In genomic region chr12:54750-55535, GRCh38 we compare ENCODE assay signal across 26 cellular contexts. TPM values are rescaled to one million over a fixed set of nuclear protein-coding genes. Genes with fewer than 3 reads are reported as not detected.
DNase-seq lines count a peak whose midpoint lies in the region; ATAC-seq and TF ChIP-seq lines count a peak whose summit lies in the region.
"Had no signal": no experiment of that assay in that cellular context is flagged by ENCODE, and none has a peak within 500 bp of the region (broad histone marks: within the 10 kb centered on the region; RNA-seq: fewer than 3 reads in every experiment).

No MANE protein-coding gene starts in this region.

- H3K36me3 Mint-ChIP-seq in chondrocyte (ENCODE audit: low read depth), result peaks cover 9% of the 10 kb centered on the region

- H3K4me1 ChIP-seq in right lobe of liver, result no peaks in the 10 kb centered on the region
- H3K4me1 ChIP-seq in upper lobe of right lung, result no peaks in the 10 kb centered on the region
- H3K4me1 ChIP-seq: BLaER1, esophagus squamous epithelium, foreskin keratinocyte, heart left ventricle, Peyer's patch, vagina had no signal

- ATAC-seq in stimulated activated naive CD8-positive, alpha-beta T cell treated with anti-CD3 and anti-CD28 coated beads, Interleukin-15, Interleukin-2, amounts not matched to agents 100 U/mL and 50 U/mL, for 24 hours, result peak; percentile 9
- no peak for ATAC-seq in stimulated activated naive CD8-positive, alpha-beta T cell treated with anti-CD3 and anti-CD28 coated beads, Interleukin-15, amount 100 ng/mL, for 72 hours
- ATAC-seq in right lobe of liver, result peak in 3 of 4 donors; percentile 12 to 33 (median 20)
- peak; percentile 26 for ATAC-seq in upper lobe of right lung
- no peak for ATAC-seq in HG03097 (IDR thresholded peaks at IDR 0.05; ENCODE audit: low FRiP score, unreplicated experiment)
- ATAC-seq: foreskin keratinocyte; naive thymus-derived CD4-positive, alpha-beta T cell had no signal

- H3K36me3 ChIP-seq in right lobe of liver (no peaks in the 10 kb centered on the region), upper lobe of right lung (no peaks in the 10 kb centered on the region)
- H3K36me3 ChIP-seq: BLaER1, esophagus squamous epithelium, heart left ventricle, Peyer's patch, thoracic aorta, vagina had no signal

- H3K27ac ChIP-seq in right lobe of liver (no peak overlapping the region), upper lobe of right lung (no peak overlapping the region)
- H3K27ac ChIP-seq: BLaER1, esophagus squamous epithelium, foreskin keratinocyte, heart left ventricle, Peyer's patch, skin epidermis, thoracic aorta, vagina had no signal

- TF ChIP-seq POLR2A in right lobe of liver (IDR thresholded peaks at IDR 0.05), result no peak

- H3K27ac Mint-ChIP-seq in stimulated activated naive CD8-positive, alpha-beta T cell treated with anti-CD3 and anti-CD28 coated beads, Interleukin-15, amount 100 ng/mL, for 72 hours, result no peak overlapping the region
- H3K27ac Mint-ChIP-seq in chondrocyte (ENCODE audit: unreplicated experiment), result no peak overlapping the region
- H3K27ac Mint-ChIP-seq: activated B cell treated with CpG ODN at 0.5 μM for 24 hours; naive thymus-derived CD4-positive, alpha-beta T cell; stimulated activated naive CD8-positive, alpha-beta T cell treated with anti-CD3 and anti-CD28 coated beads, Interleukin-15, Interleukin-2, amounts not matched to agents 100 ng/mL and 50 ng/mL, for 24 hours had no signal

- H3K4me3 ChIP-seq in right lobe of liver (no peak overlapping the region), upper lobe of right lung (no peak overlapping the region)
- H3K4me3 ChIP-seq: BLaER1, esophagus squamous epithelium, heart left ventricle, lung, Peyer's patch, skin epidermis, thoracic aorta, vagina had no signal

- no peak overlapping the region for H3K4me3 Mint-ChIP-seq in stimulated activated naive CD8-positive, alpha-beta T cell treated with anti-CD3 and anti-CD28 coated beads, Interleukin-15, amount 100 ng/mL, for 72 hours
- H3K4me3 Mint-ChIP-seq in chondrocyte (ENCODE audit: unreplicated experiment), result no peak overlapping the region
- H3K4me3 Mint-ChIP-seq: activated B cell treated with CpG ODN at 0.5 μM for 24 hours; naive thymus-derived CD4-positive, alpha-beta T cell; stimulated activated naive CD8-positive, alpha-beta T cell treated with anti-CD3 and anti-CD28 coated beads, Interleukin-15, Interleukin-2, amounts not matched to agents 100 ng/mL and 50 ng/mL, for 24 hours had no signal

- 47% methylated on average over 13 of the region's 13 CpGs for whole genome bisulfite sequencing in right lobe of liver (ENCODE audit: insufficient coverage, low coverage, low lambda C conversion rate, missing lambda C conversion rate)

- no peak for DNase-seq in stimulated activated naive CD8-positive, alpha-beta T cell treated with anti-CD3 and anti-CD28 coated beads, Interleukin-15, Interleukin-2, amounts not matched to agents 100 U/mL and 50 U/mL, for 24 hours
- no peak for DNase-seq in stimulated activated naive CD8-positive, alpha-beta T cell treated with anti-CD3 and anti-CD28 coated beads, Interleukin-15, amount 100 ng/mL, for 72 hours
- DNase-seq in ecto neural progenitor cell (ENCODE audit: low spot score), result peak; percentile 50
- no peak for DNase-seq in right lobe of liver
- no peak for DNase-seq in upper lobe of right lung
- no peak for DNase-seq in activated effector memory CD4-positive, alpha-beta T cell treated with anti-CD3 and anti-CD28 coated beads, Interleukin-2, amount 50 U/mL, for 16 hours
- no peak for DNase-seq in chondrocyte (ENCODE audit: low spot score)
- DNase-seq: activated B cell treated with CpG ODN at 0.5 μM for 24 hours; activated T-cell treated with anti-CD3 and anti-CD28 coated beads, Interleukin-2, amount 50 U/mL, for 48 hours; caudate nucleus; DMS153; esophagus squamous epithelium; foreskin keratinocyte; HCEC 1CT; heart left ventricle; naive thymus-derived CD4-positive, alpha-beta T cell; NCI-H774; Peyer's patch; SHP77 treated with DMSO at 0.1 percent for 48 hours had no signal

- H3K9me3 Mint-ChIP-seq in stimulated activated naive CD8-positive, alpha-beta T cell treated with anti-CD3 and anti-CD28 coated beads, Interleukin-15, amount 100 ng/mL, for 72 hours, result peaks cover 22 to 36% of the 10 kb centered on the region in 2 donors
- H3K9me3 Mint-ChIP-seq in chondrocyte (ENCODE audit: low read depth), result peaks cover 19% of the 10 kb centered on the region

- peaks cover 87% of the 10 kb centered on the region for H3K27me3 Mint-ChIP-seq in stimulated activated naive CD8-positive, alpha-beta T cell treated with anti-CD3 and anti-CD28 coated beads, Interleukin-15, amount 100 ng/mL, for 72 hours
- H3K27me3 Mint-ChIP-seq in chondrocyte (ENCODE audit: low read depth), result peaks cover 59% of the 10 kb centered on the region

- intact Hi-C loops in right lobe of liver (cut with DNase I) (no loop called here), upper lobe of right lung (cut with DNase I) (no loop called here)

- H3K4me1 Mint-ChIP-seq in stimulated activated naive CD8-positive, alpha-beta T cell treated with anti-CD3 and anti-CD28 coated beads, Interleukin-15, amount 100 ng/mL, for 72 hours, result no peaks in the 10 kb centered on the region
- no peaks in the 10 kb centered on the region for H3K4me1 Mint-ChIP-seq in chondrocyte (ENCODE audit: low read depth)
- H3K4me1 Mint-ChIP-seq: activated B cell treated with CpG ODN at 0.5 μM for 24 hours; naive thymus-derived CD4-positive, alpha-beta T cell had no signal

- TF ChIP-seq CTCF in right lobe of liver (IDR thresholded peaks at IDR 0.05) (no peak), upper lobe of right lung (IDR thresholded peaks at IDR 0.05) (no peak), chondrocyte (IDR thresholded peaks at IDR 0.05) (no peak)

- H3K27me3 ChIP-seq in right lobe of liver (peaks cover 3 to 5% of the 10 kb centered on the region in 2 donors), upper lobe of right lung (peaks cover 47% of the 10 kb centered on the region)
- H3K27me3 ChIP-seq: BLaER1, Peyer's patch, vagina had no signal

- no peaks in the 10 kb centered on the region for H3K9me3 ChIP-seq in right lobe of liver
- no peaks in the 10 kb centered on the region for H3K9me3 ChIP-seq in upper lobe of right lung
- H3K9me3 ChIP-seq: Peyer's patch, vagina had no signal

RNA-seq across cellular contexts. Expression of gene IQSEC3, which starts 11.6 kb away (rescaled TPM):
- total RNA-seq in right lobe of liver (under 1 TPM in 5 of 6 experiments, not detected in 1; 0.05 to 0.64 (median 0.15) TPM), upper lobe of right lung (4.6 TPM), chondrocyte (0.41 TPM in 1 of 3 replicates, not detected in the others)
- total RNA-seq: activated B cell treated with CpG ODN at 0.5 μM for 24 hours, foreskin keratinocyte had no signal

Comparison
In these comparisons a context has a peak if more than half of its experiments do, and no peak if none do; other contexts are left out.
1. ATAC-seq: peak in stimulated activated naive CD8-positive, alpha-beta T cell treated with anti-CD3 and anti-CD28 coated beads, Interleukin-15, Interleukin-2, amounts not matched to agents 100 U/mL and 50 U/mL, for 24 hours (single experiment), right lobe of liver (3 of 4) and upper lobe of right lung (single experiment); none in stimulated activated naive CD8-positive, alpha-beta T cell treated with anti-CD3 and anti-CD28 coated beads, Interleukin-15, amount 100 ng/mL, for 72 hours (single experiment) and HG03097 (single experiment).